ENCODE assay signal across 22 cellular contexts in genomic region chr2:170573660-170574059, GRCh38.
"Had no signal": no experiment of that assay in that cellular context is flagged by ENCODE, and none has a peak within 500 bp of the region (broad histone marks: within the 10 kb centered on the region; RNA-seq: fewer than 3 reads in every experiment).

No MANE protein-coding gene starts in this region.

- H3K27me3 Mint-ChIP-seq: progenitor cell of endocrine pancreas had no signal

- H3K4me1 Mint-ChIP-seq: activated B cell treated with CpG ODN at 0.5 μM for 24 hours; activated CD4-positive, alpha-beta T cell treated with anti-CD3 and anti-CD28 coated beads for 36 hours; central memory CD8-positive, alpha-beta T cell; T-helper 17 cell had no signal

- H3K27me3 ChIP-seq: breast epithelium, foreskin keratinocyte, upper lobe of left lung had no signal

- H3K4me1 ChIP-seq: breast epithelium, foreskin keratinocyte, upper lobe of left lung had no signal

- H3K27ac ChIP-seq: breast epithelium, foreskin keratinocyte, upper lobe of left lung had no signal

- ATAC-seq: activated CD4-positive, alpha-beta T cell treated with anti-CD3 and anti-CD28 coated beads for 36 hours; foreskin keratinocyte; left cardiac atrium; mucosa of descending colon; T-helper 17 cell had no signal

- H3K36me3 Mint-ChIP-seq: activated naive CD8-positive, alpha-beta T cell treated with anti-CD3 and anti-CD28 coated beads, Interleukin-2, amount 10 ng/mL, durations not matched to agents 7 days and 5 days had no signal

- H3K9me3 Mint-ChIP-seq: activated B cell treated with CpG ODN at 0.5 μM for 24 hours; activated naive CD4-positive, alpha-beta T cell treated with anti-CD3 and anti-CD28 coated beads for 36 hours; activated naive CD8-positive, alpha-beta T cell treated with anti-CD3 and anti-CD28 coated beads, Interleukin-2, amount 10 ng/mL, durations not matched to agents 7 days and 5 days; central memory CD8-positive, alpha-beta T cell; neural crest cell had no signal

- H3K4me3 Mint-ChIP-seq: activated B cell treated with CpG ODN at 0.5 μM for 24 hours; activated CD4-positive, alpha-beta T cell treated with anti-CD3 and anti-CD28 coated beads for 36 hours; activated naive CD4-positive, alpha-beta T cell treated with anti-CD3 and anti-CD28 coated beads for 36 hours; activated naive CD8-positive, alpha-beta T cell treated with anti-CD3 and anti-CD28 coated beads, Interleukin-2, amount 10 ng/mL, durations not matched to agents 7 days and 5 days; central memory CD8-positive, alpha-beta T cell; neural crest cell; T-helper 17 cell had no signal

- H3K4me3 ChIP-seq: breast epithelium, mucosa of descending colon, upper lobe of left lung had no signal

- H3K36me3 ChIP-seq: breast epithelium, upper lobe of left lung had no signal

- DNase-seq: activated B cell treated with CpG ODN at 0.5 μM for 24 hours; activated CD4-positive, alpha-beta T cell treated with anti-CD3 and anti-CD28 coated beads for 36 hours; activated CD4-positive, alpha-beta T cell treated with anti-CD3 and anti-CD28 coated beads, Interleukin-2, amount 50 U/mL, for 4 hours; activated CD8-positive, alpha-beta memory T cell treated with anti-CD3 and anti-CD28 coated beads, Interleukin-2, amount 50 U/mL, for 48 hours; activated effector memory CD4-positive, alpha-beta T cell treated with Interleukin-2 at 50 U/mL for 16 hours; activated naive CD4-positive, alpha-beta T cell treated with anti-CD3 and anti-CD28 coated beads for 36 hours; activated naive CD8-positive, alpha-beta T cell treated with anti-CD3 and anti-CD28 coated beads, Interleukin-2, amount 10 ng/mL, durations not matched to agents 7 days and 5 days; activated T-cell treated with anti-CD3 and anti-CD28 coated beads, Interleukin-2, amount 50 U/mL, for 48 hours; amniotic stem cell; effector memory CD4-positive, alpha-beta T cell; foreskin keratinocyte; left cardiac atrium; mesenchymal stem cell; mucosa of descending colon; stimulated activated CD4-positive, alpha-beta T cell treated with anti-CD3 and anti-CD28 coated beads, Interleukin-4, amount 100 ng/mL, for 24 hours; stimulated activated naive CD4-positive, alpha-beta T cell treated with Interleukin-2 at 50 U/mL for 16 hours; T-helper 17 cell; upper lobe of left lung had no signal

- H3K9me3 ChIP-seq: breast epithelium, mucosa of descending colon, upper lobe of left lung had no signal

- H3K27ac Mint-ChIP-seq: activated B cell treated with CpG ODN at 0.5 μM for 24 hours; activated CD4-positive, alpha-beta T cell treated with anti-CD3 and anti-CD28 coated beads for 36 hours; activated naive CD4-positive, alpha-beta T cell treated with anti-CD3 and anti-CD28 coated beads for 36 hours; activated naive CD8-positive, alpha-beta T cell treated with anti-CD3 and anti-CD28 coated beads, Interleukin-2, amount 10 ng/mL, durations not matched to agents 7 days and 5 days; progenitor cell of endocrine pancreas; T-helper 17 cell had no signal
